Comparison of ENCODE assay signal across 1 cellular context in the genomic region with DNA sequence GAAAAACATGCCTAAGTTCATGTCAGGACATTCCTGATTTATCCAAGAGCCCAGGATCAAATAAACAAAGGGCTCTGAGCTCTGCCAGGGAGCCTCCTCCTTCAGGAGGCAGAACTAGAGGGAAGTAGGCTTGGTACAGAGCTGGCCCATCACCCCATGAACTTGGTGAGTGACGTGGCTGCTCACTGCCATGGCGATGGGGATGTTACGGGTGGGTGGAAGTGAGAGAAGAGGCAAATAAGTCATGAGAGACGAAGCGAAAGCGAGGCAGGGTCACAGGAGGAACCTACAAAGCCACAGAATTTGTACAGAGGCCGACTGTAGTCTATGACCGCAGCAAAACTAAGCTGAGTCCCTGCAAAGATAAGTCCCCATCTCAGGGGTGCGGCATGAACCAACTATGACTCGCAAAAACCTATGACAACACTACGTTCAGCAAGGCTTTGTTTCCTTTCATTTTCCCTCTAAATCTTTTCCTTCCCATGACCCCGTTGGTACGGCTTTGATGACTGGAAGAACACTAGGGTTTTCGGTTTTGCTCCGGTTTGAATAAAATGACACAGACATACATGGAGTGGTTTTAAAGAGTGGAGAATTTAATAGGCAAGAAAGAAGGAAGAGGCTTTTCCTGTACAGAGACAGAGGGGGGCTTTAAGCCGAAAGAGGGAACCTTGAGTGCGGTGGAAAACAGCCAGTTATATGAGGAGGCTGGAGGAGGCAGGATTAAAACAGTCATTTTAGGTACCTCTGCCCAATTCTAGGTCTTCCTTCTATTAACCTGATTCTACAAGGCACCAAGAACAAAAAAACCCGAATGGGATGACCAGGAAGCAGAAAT.
TF ChIP-seq lines count a peak whose summit lies in the region.

No MANE protein-coding gene starts in this region.

TF ChIP-seq in HepG2, 621 proteins besides CTCF, POLR2A, EP300 and RAD21 (continued from another document and continues in another):
- TF ChIP-seq KIAA2018 (CRISPR knock-in tag; IDR thresholded peaks at IDR 0.05; ENCODE audit: borderline replicate concordance) (no peak), ZNF430 (CRISPR knock-in tag; IDR thresholded peaks at IDR 0.05) (no peak), ZNF510 (CRISPR knock-in tag; IDR thresholded peaks at IDR 0.05; ENCODE audit: low read depth) (no peak), RORA (CRISPR knock-in tag; IDR thresholded peaks at IDR 0.05) (no peak), ZKSCAN5 (CRISPR knock-in tag; IDR thresholded peaks at IDR 0.05) (no peak), EHMT2 (IDR thresholded peaks at IDR 0.05; ENCODE audit: borderline replicate concordance, low read depth, low read length) (no peak), ZNF414 (CRISPR knock-in tag; IDR thresholded peaks at IDR 0.05) (0 out of 2 replicates have a peak, but pooled peaks have one; percentile 52), RNF219 (CRISPR knock-in tag; IDR thresholded peaks at IDR 0.05) (no peak), KDM2A (CRISPR knock-in tag; IDR thresholded peaks at IDR 0.05; ENCODE audit: borderline replicate concordance, low read depth) (no peak), ZNF788 (CRISPR knock-in tag; IDR thresholded peaks at IDR 0.05; ENCODE audit: borderline replicate concordance) (no peak), ZNF839 (CRISPR knock-in tag; IDR thresholded peaks at IDR 0.05; ENCODE audit: borderline replicate concordance) (no peak), ZNF770 (CRISPR knock-in tag; IDR thresholded peaks at IDR 0.05) (0 out of 2 replicates have a peak, but pooled peaks have one; percentile 19), KLF16 (CRISPR knock-in tag; IDR thresholded peaks at IDR 0.05) (no peak), FOXA3 (CRISPR knock-in tag; IDR thresholded peaks at IDR 0.05) (no peak), ATF1 (CRISPR knock-in tag; IDR thresholded peaks at IDR 0.05) (0 out of 2 replicates have a peak, but pooled peaks have one; percentile 33), ZNF224 (CRISPR knock-in tag; IDR thresholded peaks at IDR 0.05) (no peak), ZNF101 (CRISPR knock-in tag; IDR thresholded peaks at IDR 0.05; ENCODE audit: borderline replicate concordance, low read depth) (no peak), AHR (CRISPR knock-in tag; IDR thresholded peaks at IDR 0.05) (no peak), ZNF652 (CRISPR knock-in tag; IDR thresholded peaks at IDR 0.05; ENCODE audit: borderline replicate concordance, low read depth) (no peak), ZNF180 (CRISPR knock-in tag; IDR thresholded peaks at IDR 0.05; ENCODE audit: borderline replicate concordance, low read depth) (no peak), GMEB2 (CRISPR knock-in tag; IDR thresholded peaks at IDR 0.05; ENCODE audit: low read depth) (no peak), TBX2 (CRISPR knock-in tag; IDR thresholded peaks at IDR 0.05; ENCODE audit: borderline replicate concordance) (0 out of 2 replicates have a peak, but pooled peaks have one; percentile 13), GATA4 (IDR thresholded peaks at IDR 0.05; ENCODE audit: borderline replicate concordance, low read depth) (no peak), TOE1 (CRISPR knock-in tag; IDR thresholded peaks at IDR 0.05) (no peak), ZNF343 (CRISPR knock-in tag; IDR thresholded peaks at IDR 0.05) (no peak), PCBP2 (optimal IDR thresholded peaks at IDR 0.05; ENCODE audit: low read depth, low read length, poor library complexity, severe bottlenecking) (no peak), RCOR2 (CRISPR knock-in tag; IDR thresholded peaks at IDR 0.05) (no peak), SP140L (CRISPR knock-in tag; IDR thresholded peaks at IDR 0.05; ENCODE audit: borderline replicate concordance) (no peak), SETDB1 (CRISPR knock-in tag; IDR thresholded peaks at IDR 0.05; ENCODE audit: borderline replicate concordance) (no peak), PRDM4 (CRISPR knock-in tag; IDR thresholded peaks at IDR 0.05; ENCODE audit: borderline replicate concordance) (no peak), KLF15 (CRISPR knock-in tag; IDR thresholded peaks at IDR 0.05; ENCODE audit: borderline replicate concordance) (no peak), ETS1 (CRISPR knock-in tag; IDR thresholded peaks at IDR 0.05) (no peak), HDAC6 (IDR thresholded peaks at IDR 0.05; ENCODE audit: low read depth, low read length) (no peak), ZNF550 (CRISPR knock-in tag; IDR thresholded peaks at IDR 0.05; ENCODE audit: borderline replicate concordance) (no peak), ZNF7 (CRISPR knock-in tag; IDR thresholded peaks at IDR 0.05) (peak; percentile 88), PHF8 (CRISPR knock-in tag; IDR thresholded peaks at IDR 0.05) (0 out of 2 replicates have a peak, but pooled peaks have one; percentile 12), ZNF557 (CRISPR knock-in tag; IDR thresholded peaks at IDR 0.05) (no peak)
- TF ChIP-seq, protein P1, sequence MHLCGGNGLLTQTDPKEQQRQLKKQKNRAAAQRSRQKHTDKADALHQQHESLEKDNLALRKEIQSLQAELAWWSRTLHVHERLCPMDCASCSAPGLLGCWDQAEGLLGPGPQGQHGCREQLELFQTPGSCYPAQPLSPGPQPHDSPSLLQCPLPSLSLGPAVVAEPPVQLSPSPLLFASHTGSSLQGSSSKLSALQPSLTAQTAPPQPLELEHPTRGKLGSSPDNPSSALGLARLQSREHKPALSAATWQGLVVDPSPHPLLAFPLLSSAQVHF (CRISPR knock-in tag; IDR thresholded peaks at IDR 0.05) = no peak
